8 cellular contexts compared by ENCODE assay signal in the genomic region with DNA sequence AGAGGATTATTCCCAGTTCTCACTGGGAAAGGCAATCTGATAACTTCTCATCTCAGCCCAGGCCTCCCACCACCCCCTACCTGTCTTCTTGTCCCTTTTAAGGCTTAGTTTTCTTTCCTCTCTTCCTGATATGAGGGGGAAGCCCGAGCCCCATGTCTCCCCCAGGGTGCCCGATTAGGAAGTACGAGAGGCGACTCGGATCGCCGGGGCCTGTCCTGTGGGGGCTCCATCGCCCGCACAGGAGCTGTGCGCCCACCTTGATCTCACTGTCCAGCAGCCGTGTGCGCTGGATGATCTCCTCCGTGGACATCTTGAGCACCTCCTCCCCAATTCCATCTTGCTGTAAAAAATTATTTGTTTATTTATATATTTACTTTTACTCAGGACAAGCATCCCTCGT. TPM values are rescaled to one million over a fixed set of nuclear protein-coding genes. Genes with fewer than 3 reads are reported as not detected.
A peak's percentile ranks its signal among the peaks of the same experiment; 100 is the strongest.
DNase-seq lines count a peak whose midpoint lies in the region; ATAC-seq, FAIRE-seq and TF ChIP-seq lines count a peak whose summit lies in the region.

No MANE protein-coding gene starts in this region.

- peaks cover 15% of the 10 kb centered on the region for H3K36me3 Mint-ChIP-seq in activated naive CD4-positive, alpha-beta T cell treated with anti-CD3 and anti-CD28 coated beads, Interleukin-2, amount 50 U/mL, for 24 hours
- peaks cover 17% of the 10 kb centered on the region for H3K36me3 Mint-ChIP-seq in type B pancreatic cell

- H3K4me1 ChIP-seq in K562 (replicated peaks in 1 of 2; ENCODE audit: control insufficient read depth in 2 of 2, insufficient read depth in 2 of 2, low read length in 2 of 2) (peaks cover 9 to 19% of the 10 kb centered on the region in 2 experiments; a peak in 4 of 5 replicates), lower lobe of right lung (peaks cover 19% of the 10 kb centered on the region)

- H3K9me1 ChIP-seq in K562 (ENCODE audit: control insufficient read depth, insufficient read depth, low read length), result no peaks in the 10 kb centered on the region

- no peak for TF ChIP-seq POLR2A in K562 (conservative IDR thresholded peaks at IDR 0.05)

- H3K4me3 Mint-ChIP-seq in activated naive CD4-positive, alpha-beta T cell treated with anti-CD3 and anti-CD28 coated beads, Interleukin-2, amount 50 U/mL, for 24 hours, result peak overlapping the region; percentile 100
- H3K4me3 Mint-ChIP-seq in type B pancreatic cell, result peak overlapping the region; percentile 100

- 0% methylated on average over 9 of the region's 14 CpGs for WGBS in K562 (ENCODE audit: insufficient coverage, low coverage, missing lambda C conversion rate)

- no peak for TF ChIP-seq EP300 in K562 (IDR thresholded peaks at IDR 0.05; ENCODE audit: low read length)

- no peak for TF ChIP-seq RAD21 in K562 (CRISPR knock-in tag; conservative IDR thresholded peaks at IDR 0.05 in 1 of 2, IDR thresholded peaks at IDR 0.05 in 1 of 2)

- peak overlapping the region; percentile 100 for H3K27ac Mint-ChIP-seq in activated naive CD4-positive, alpha-beta T cell treated with anti-CD3 and anti-CD28 coated beads, Interleukin-2, amount 50 U/mL, for 24 hours
- peak overlapping the region; percentile 100 for H3K27ac Mint-ChIP-seq in type B pancreatic cell

- H3K36me3 ChIP-seq in K562 (ENCODE audit: control insufficient read depth, insufficient read depth, low read length), result peaks cover 48% of the 10 kb centered on the region
- H3K36me3 ChIP-seq in lower lobe of right lung, result peaks cover 43% of the 10 kb centered on the region

- peaks cover 30% of the 10 kb centered on the region for H3K4me1 Mint-ChIP-seq in activated naive CD4-positive, alpha-beta T cell treated with anti-CD3 and anti-CD28 coated beads, Interleukin-2, amount 50 U/mL, for 24 hours
- peaks cover 13% of the 10 kb centered on the region for H3K4me1 Mint-ChIP-seq in type B pancreatic cell (ENCODE audit: unreplicated experiment)

- CTCF ChIA-PET in K562 (lab: Yijun Ruan, JAX; ENCODE audit: low intra/inter-chr PET ratio), result no interaction called here

- no peak for FAIRE-seq in K562 (lab: Jason Lieb, UNC)

- BruUV-seq in K562 (replicated peaks; lab: Mats Ljungman, UMichigan), result TSS peak; percentile 69

- peaks cover 26% of the 10 kb centered on the region for H3K79me2 ChIP-seq in K562 (ENCODE audit: control insufficient read depth, insufficient read depth, low read length)

- H3K4me2 ChIP-seq in K562 (ENCODE audit: insufficient read depth, low read length), result peak overlapping the region; percentile 97

- H3K27me3 ChIP-seq in K562 (ENCODE audit: control insufficient read depth in 2 of 2, insufficient read depth in 2 of 2, low read length in 2 of 2), result no peaks in the 10 kb centered on the region
- no peaks in the 10 kb centered on the region for H3K27me3 ChIP-seq in lower lobe of right lung (ENCODE audit: low read depth)

- no peaks in the 10 kb centered on the region for H3K9me3 Mint-ChIP-seq in activated naive CD4-positive, alpha-beta T cell treated with anti-CD3 and anti-CD28 coated beads, Interleukin-2, amount 50 U/mL, for 24 hours
- H3K9me3 Mint-ChIP-seq in type B pancreatic cell, result no peaks in the 10 kb centered on the region

- no peaks in the 10 kb centered on the region for H3K27me3 Mint-ChIP-seq in activated naive CD4-positive, alpha-beta T cell treated with anti-CD3 and anti-CD28 coated beads, Interleukin-2, amount 50 U/mL, for 24 hours
- no peaks in the 10 kb centered on the region for H3K27me3 Mint-ChIP-seq in type B pancreatic cell

- peak overlapping the region; percentile 94 to 99 for H3K9ac ChIP-seq in K562 (ENCODE audit: insufficient read depth in 1 of 2, low read depth in 2 of 2, low read length in 2 of 2)

- in situ Hi-C loops in K562 (cut with MboI), result no loop called here

- POLR2A ChIA-PET in K562 (lab: Yijun Ruan, JAX), result interaction anchor here (0.6 to 2.6 kb wide), 9 partner anchors 8 to 248 kb away, joined by 3 to 23 read pairs (median 3); no protein-coding TSS in a partner anchor

- peak; percentile 7 for ATAC-seq in K562
- ATAC-seq in lower lobe of right lung, result no peak

- no peaks in the 10 kb centered on the region for H3K9me3 ChIP-seq in K562 (replicated peaks; ENCODE audit: control insufficient read depth, insufficient read depth, low read depth, low read length)
- H3K9me3 ChIP-seq in lower lobe of right lung, result no peaks in the 10 kb centered on the region

- H3K27ac ChIP-seq in K562 (ENCODE audit: extremely low read depth, low read depth, low read length), result peak overlapping the region; percentile 97
- peak overlapping the region; percentile 93 for H3K27ac ChIP-seq in lower lobe of right lung

- H3K4me3 ChIP-seq in K562, result peak overlapping the region; percentile 88
- H3K4me3 ChIP-seq in lower lobe of right lung, result peak overlapping the region; percentile 88

- DNase-seq in activated naive CD4-positive, alpha-beta T cell (lab: John Stamatoyannopoulos, UW), result no peak
- DNase-seq in K562 (ENCODE audit: extremely low read depth in 1 of 4, low spot score in 3 of 4) (no peak), lower lobe of right lung (no peak), type B pancreatic cell (ENCODE audit: extremely low spot score, unreplicated experiment) (no peak), mucosa of gallbladder (ENCODE audit: low spot score) (no peak), NCI-H524 (lab: John Stamatoyannopoulos, UW) (no peak)
- no peak for DNase-seq in activated CD4-positive, alpha-beta T cell treated with anti-CD3 and anti-CD28 coated beads, Interleukin-2, amount 50 U/mL, for 48 hours

- peak overlapping the region; percentile 95 for H2AFZ ChIP-seq in K562 (ENCODE audit: low read depth, low read length)

- TF ChIP-seq CTCF in K562 (IDR thresholded peaks at IDR 0.05 in 2 of 3, conservative IDR thresholded peaks at IDR 0.05 in 1 of 3; ENCODE audit: insufficient read depth in 2 of 3, low read depth in 1 of 3, low read length in 3 of 3) (no peak), lower lobe of right lung (IDR thresholded peaks at IDR 0.05) (no peak), type B pancreatic cell (conservative IDR thresholded peaks at IDR 0.05) (no peak)

- intact Hi-C loops in K562 (cut with micrococcal nuclease), result no loop called here
- intact Hi-C loops in lower lobe of right lung (cut with DNase I), result no loop called here

- H4K20me1 ChIP-seq in K562 (replicated peaks; ENCODE audit: control insufficient read depth, insufficient read depth, low read length), result no peaks in the 10 kb centered on the region; the same call in 1 of the 2 replicates

RNA-seq across cellular contexts. Expression of gene PSMC3, which starts 0.6 kb away (rescaled TPM):
- 145 and 204 TPM in 2 replicates for total RNA-seq in K562 (2011; cell fraction: chromatin; rRNA removed; ENCODE audit: low replicate concordance)
- total RNA-seq in K562 (2011; cell fraction: nucleolus; rRNA removed), result 116 and 126 TPM in 2 replicates
- 96.6 and 141 TPM in 2 replicates for total RNA-seq in K562 (2011; cell fraction: nucleoplasm; rRNA removed)
- total RNA-seq in K562 (2014; rRNA removed) (222 and 237 TPM in 2 replicates), K562 (2014; rRNA removed; fragmentation: Illumina TruSeq; extraction: Trizol) (311 and 382 TPM in 2 replicates), K562 (2015; rRNA removed; fragmentation: Illumina TruSeq; extraction: Trizol) (292 and 301 TPM in 2 replicates), K562 (2021) (189 and 211 TPM in 2 replicates), lower lobe of right lung (77.1 TPM), type B pancreatic cell (ENCODE audit: low replicate concordance) (104 and 141 TPM in 2 replicates), mucosa of gallbladder (80.5 TPM)
- polyA plus RNA-seq in K562 (2011; rRNA removed) (126 and 240 TPM in 2 replicates), K562 (2014; fragmentation: Illumina TruSeq; extraction: Trizol) (324 and 393 TPM in 2 replicates), K562 (2014; fragmentation: Nextera tagmentation; extraction: Ambion mirVana) (10 to 100 TPM; 44.3 to 98.5 TPM), K562 (2014; rRNA removed) (262 and 265 TPM in 2 replicates)
- polyA plus RNA-seq in K562 (2011; cell fraction: cytosol; rRNA removed), result 134 and 180 TPM in 2 replicates
- 72.2 and 75.9 TPM in 2 replicates for polyA plus RNA-seq in K562 (2011; cell fraction: nucleus; rRNA removed)
- 229 and 337 TPM in 2 replicates for polyA plus RNA-seq in K562 (2012)
- 357 and 499 TPM in 2 replicates for polyA minus RNA-seq in K562 (2011; rRNA and poly(A)+ RNA removed)
- 72.6 and 83.1 TPM in 2 replicates for polyA minus RNA-seq in K562 (2011; cell fraction: cytosol; rRNA and poly(A)+ RNA removed)
- polyA minus RNA-seq in K562 (2011; cell fraction: nucleus; rRNA and poly(A)+ RNA removed), result 50.2 and 64.0 TPM in 2 replicates

RNA-seq across cellular contexts. Expression of gene SLC39A13, which starts 17.2 kb away (rescaled TPM):
- total RNA-seq in K562 (2011; cell fraction: chromatin; rRNA removed; ENCODE audit: low replicate concordance), result 14.7 and 58.9 TPM in 2 replicates
- total RNA-seq in K562 (2011; cell fraction: nucleolus; rRNA removed), result 52.1 and 58.4 TPM in 2 replicates
- total RNA-seq in K562 (2011; cell fraction: nucleoplasm; rRNA removed), result 29.8 and 30.5 TPM in 2 replicates
- total RNA-seq in K562 (2014; rRNA removed) (9.5 and 14.0 TPM in 2 replicates), K562 (2014; rRNA removed; fragmentation: Illumina TruSeq; extraction: Trizol) (0.61 and 1.3 TPM in 2 replicates), K562 (2015; rRNA removed; fragmentation: Illumina TruSeq; extraction: Trizol) (3.2 TPM in 2 replicates), K562 (2021) (10.9 TPM in 2 replicates), lower lobe of right lung (48.0 TPM), type B pancreatic cell (ENCODE audit: low replicate concordance) (28.7 and 44.8 TPM in 2 replicates), mucosa of gallbladder (58.6 TPM)
- polyA plus RNA-seq in K562 (2011; rRNA removed) (6.7 and 10.2 TPM in 2 replicates), K562 (2014; fragmentation: Illumina TruSeq; extraction: Trizol) (2.8 and 7.3 TPM in 2 replicates), K562 (2014; fragmentation: Nextera tagmentation; extraction: Ambion mirVana) (under 1 TPM; 0.17 to 0.24 TPM), K562 (2014; rRNA removed) (14.4 and 15.9 TPM in 2 replicates)
- 11.1 and 20.7 TPM in 2 replicates for polyA plus RNA-seq in K562 (2011; cell fraction: cytosol; rRNA removed)
- 75.5 and 90.8 TPM in 2 replicates for polyA plus RNA-seq in K562 (2011; cell fraction: nucleus; rRNA removed)
- polyA plus RNA-seq in K562 (2012), result 7.4 and 23.7 TPM in 2 replicates
- 1.3 and 1.6 TPM in 2 replicates for polyA minus RNA-seq in K562 (2011; rRNA and poly(A)+ RNA removed)
- 3.2 and 7.4 TPM in 2 replicates for polyA minus RNA-seq in K562 (2011; cell fraction: cytosol; rRNA and poly(A)+ RNA removed)
- 10.1 and 12.0 TPM in 2 replicates for polyA minus RNA-seq in K562 (2011; cell fraction: nucleus; rRNA and poly(A)+ RNA removed)

RNA-seq across cellular contexts. Expression of gene RAPSN, which starts 23.3 kb away (rescaled TPM):
- not detected in 2 replicates for total RNA-seq in K562 (2011; cell fraction: chromatin; rRNA removed; ENCODE audit: low replicate concordance)
- total RNA-seq in K562 (2011; cell fraction: nucleolus; rRNA removed), result not detected in 2 replicates
- total RNA-seq in K562 (2011; cell fraction: nucleoplasm; rRNA removed), result not detected in 2 replicates
- total RNA-seq in K562 (2014; rRNA removed), result not detected in 2 replicates
- total RNA-seq in K562 (2014; rRNA removed; fragmentation: Illumina TruSeq; extraction: Trizol), result not detected in 2 replicates
- 0.11 TPM in 1 of 2 replicates, not detected in the other for total RNA-seq in K562 (2015; rRNA removed; fragmentation: Illumina TruSeq; extraction: Trizol)
- total RNA-seq in K562 (2021), result 0.13 TPM in 1 of 2 replicates, not detected in the other
- 0.06 TPM in 1 of 2 replicates, not detected in the other for polyA plus RNA-seq in K562 (2011; rRNA removed)
- 0.04 TPM in 1 of 2 replicates, not detected in the other for polyA plus RNA-seq in K562 (2011; cell fraction: cytosol; rRNA removed)
- not detected in 2 replicates for polyA plus RNA-seq in K562 (2011; cell fraction: nucleus; rRNA removed)
- polyA plus RNA-seq in K562 (2012), result 0.14 TPM in 1 of 2 replicates, not detected in the other
- not detected in 2 replicates for polyA plus RNA-seq in K562 (2014; fragmentation: Illumina TruSeq; extraction: Trizol)
- not detected for polyA plus RNA-seq in K562 (2014; fragmentation: Nextera tagmentation; extraction: Ambion mirVana)
- not detected in 2 replicates for polyA plus RNA-seq in K562 (2014; rRNA removed)
- not detected in 2 replicates for polyA minus RNA-seq in K562 (2011; rRNA and poly(A)+ RNA removed)
- polyA minus RNA-seq in K562 (2011; cell fraction: cytosol; rRNA and poly(A)+ RNA removed), result not detected in 2 replicates
- polyA minus RNA-seq in K562 (2011; cell fraction: nucleus; rRNA and poly(A)+ RNA removed), result not detected in 2 replicates
- 1.2 TPM for total RNA-seq in lower lobe of right lung
- 0.19 and 0.39 TPM in 2 replicates for total RNA-seq in type B pancreatic cell (ENCODE audit: low replicate concordance)
- total RNA-seq in mucosa of gallbladder, result 0.35 TPM

RNA-seq across cellular contexts. Expression of gene SPI1, which starts 47.3 kb away (rescaled TPM):
- 12.0 and 16.1 TPM in 2 replicates for total RNA-seq in K562 (2011; cell fraction: chromatin; rRNA removed; ENCODE audit: low replicate concordance)
- 11.0 and 11.2 TPM in 2 replicates for total RNA-seq in K562 (2011; cell fraction: nucleolus; rRNA removed)
- 18.0 and 31.5 TPM in 2 replicates for total RNA-seq in K562 (2011; cell fraction: nucleoplasm; rRNA removed)
- total RNA-seq in K562 (2014; rRNA removed), result 23.4 and 32.6 TPM in 2 replicates
- total RNA-seq in K562 (2014; rRNA removed; fragmentation: Illumina TruSeq; extraction: Trizol), result 2.8 and 3.2 TPM in 2 replicates
- 10.3 and 12.5 TPM in 2 replicates for total RNA-seq in K562 (2015; rRNA removed; fragmentation: Illumina TruSeq; extraction: Trizol)
- total RNA-seq in K562 (2021), result 30.7 and 33.7 TPM in 2 replicates
- polyA plus RNA-seq in K562 (2011; rRNA removed), result 8.6 and 28.6 TPM in 2 replicates
- 28.0 and 35.1 TPM in 2 replicates for polyA plus RNA-seq in K562 (2011; cell fraction: cytosol; rRNA removed)
- 24.3 and 25.6 TPM in 2 replicates for polyA plus RNA-seq in K562 (2011; cell fraction: nucleus; rRNA removed)
- 20.6 and 54.3 TPM in 2 replicates for polyA plus RNA-seq in K562 (2012)
- 16.0 and 32.1 TPM in 2 replicates for polyA plus RNA-seq in K562 (2014; fragmentation: Illumina TruSeq; extraction: Trizol)
- polyA plus RNA-seq in K562 (2014; fragmentation: Nextera tagmentation; extraction: Ambion mirVana), result under 1 TPM; 0.10 to 0.11 TPM
- 16.2 and 21.9 TPM in 2 replicates for polyA plus RNA-seq in K562 (2014; rRNA removed)
- polyA minus RNA-seq in K562 (2011; rRNA and poly(A)+ RNA removed), result 21.0 and 25.6 TPM in 2 replicates
- 22.7 and 32.9 TPM in 2 replicates for polyA minus RNA-seq in K562 (2011; cell fraction: cytosol; rRNA and poly(A)+ RNA removed)
- 6.5 and 12.0 TPM in 2 replicates for polyA minus RNA-seq in K562 (2011; cell fraction: nucleus; rRNA and poly(A)+ RNA removed)
- 295 TPM for total RNA-seq in lower lobe of right lung
- total RNA-seq in type B pancreatic cell (ENCODE audit: low replicate concordance), result not detected in 2 replicates
- total RNA-seq in mucosa of gallbladder, result 35.3 TPM
